Comparison of ENCODE assay signal across 10 cellular contexts in the genomic region with DNA sequence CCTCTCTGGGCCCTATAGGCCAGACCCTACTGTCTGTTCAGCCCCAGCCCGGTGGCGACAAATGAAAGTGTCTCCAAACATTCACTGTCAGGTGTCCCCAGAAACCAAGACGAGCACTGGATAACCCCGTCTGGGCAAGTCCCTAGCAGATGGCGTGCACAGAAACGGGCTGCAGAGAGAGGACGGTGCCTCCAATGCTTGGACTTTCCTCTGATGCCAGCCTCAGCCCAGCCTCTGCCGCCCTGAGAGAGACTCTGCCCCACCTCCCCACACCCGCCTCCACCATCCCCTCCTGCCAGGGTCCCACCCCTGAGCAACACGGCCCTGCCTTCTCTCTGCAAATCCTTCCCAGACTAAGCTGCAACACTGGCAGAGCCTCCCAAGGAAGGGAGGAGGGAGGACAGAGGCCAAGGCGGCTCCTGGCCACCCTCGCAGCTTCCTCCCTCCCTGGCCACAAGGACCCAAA. TPM values are rescaled to one million over a fixed set of nuclear protein-coding genes. Genes with fewer than 3 reads are reported as not detected.
DNase-seq lines count a peak whose midpoint lies in the region; ATAC-seq and FAIRE-seq lines count a peak whose summit lies in the region.
"Had no signal": no experiment of that assay in that cellular context is flagged by ENCODE, and none has a peak within 500 bp of the region (broad histone marks: within the 10 kb centered on the region; RNA-seq: fewer than 3 reads in every experiment).

No MANE protein-coding gene starts in this region.

- no peak overlapping the region for H2BK12ac ChIP-seq in mesenchymal stem cell (ENCODE audit: low read length in 2 of 2)

- H3K36me3 Mint-ChIP-seq in activated T-helper 17 cell treated with anti-CD3 and anti-CD28 coated beads, Interleukin-2, amount 50 U/mL, for 72 hours (ENCODE audit: low read depth) = no peaks in the 10 kb centered on the region

- H3K27ac Mint-ChIP-seq in activated T-helper 17 cell treated with anti-CD3 and anti-CD28 coated beads, Interleukin-2, amount 50 U/mL, for 72 hours = peak overlapping the region; percentile 93
- H3K27ac Mint-ChIP-seq: GM23338 had no signal

- no peak overlapping the region for H2BK120ac ChIP-seq in mesenchymal stem cell (ENCODE audit: low read depth, low read length)

- no peaks in the 10 kb centered on the region for H3K36me3 ChIP-seq in mesenchymal stem cell (ENCODE audit: control insufficient read depth in 1 of 2, insufficient read depth in 2 of 2, low read depth in 1 of 2, low read length in 2 of 2)
- H3K36me3 ChIP-seq: SJSA1 had no signal

- no peak for ATAC-seq in activated T-helper 17 cell treated with anti-CD3 and anti-CD28 coated beads, Interleukin-2, amount 50 U/mL, for 72 hours (replicated peaks)
- ATAC-seq in HG02763 (IDR thresholded peaks at IDR 0.05; ENCODE audit: unreplicated experiment) (no peak), HG03135 (IDR thresholded peaks at IDR 0.05; ENCODE audit: unreplicated experiment) (no peak)
- ATAC-seq: GM23338 had no signal

- H3K9me3 Mint-ChIP-seq in activated T-helper 17 cell treated with anti-CD3 and anti-CD28 coated beads, Interleukin-2, amount 50 U/mL, for 72 hours = no peaks in the 10 kb centered on the region
- H3K9me3 Mint-ChIP-seq: GM23338 had no signal

- no peaks in the 10 kb centered on the region for H3K9me3 ChIP-seq in mesenchymal stem cell (ENCODE audit: control insufficient read depth, low read length)
- H3K9me3 ChIP-seq: SJSA1 had no signal

- H3K23ac ChIP-seq in mesenchymal stem cell (ENCODE audit: low read length in 2 of 2) = no peak overlapping the region

- H3K4me3 Mint-ChIP-seq in activated T-helper 17 cell treated with anti-CD3 and anti-CD28 coated beads, Interleukin-2, amount 50 U/mL, for 72 hours = peak overlapping the region; percentile 81
- H3K4me3 Mint-ChIP-seq: GM23338 had no signal

- peaks cover 0 to 27% of the 10 kb centered on the region in 2 experiments for H3K27me3 ChIP-seq in mesenchymal stem cell (ENCODE audit: control insufficient read depth in 1 of 2, insufficient read depth in 1 of 2, low read length in 2 of 2)
- H3K27me3 ChIP-seq: SJSA1 had no signal

- WGBS in mesenchymal stem cell = 68% methylated on average over 12 of the region's 12 CpGs

- H3K79me1 ChIP-seq in mesenchymal stem cell (replicated peaks; ENCODE audit: low read length, poor library complexity, severe bottlenecking) = no peaks in the 10 kb centered on the region

- H4K8ac ChIP-seq in mesenchymal stem cell (ENCODE audit: low read length) = no peak overlapping the region

- no peaks in the 10 kb centered on the region for H3K27me3 Mint-ChIP-seq in activated T-helper 17 cell treated with anti-CD3 and anti-CD28 coated beads, Interleukin-2, amount 50 U/mL, for 72 hours

- peak overlapping the region; percentile 54 for H2AK5ac ChIP-seq in mesenchymal stem cell (ENCODE audit: low read length, severe bottlenecking)

- no peak overlapping the region for H3K4me2 ChIP-seq in mesenchymal stem cell (ENCODE audit: low read length, poor library complexity, severe bottlenecking)
- H3K4me2 ChIP-seq: GM23338 had no signal

- H3K4me1 Mint-ChIP-seq in activated T-helper 17 cell treated with anti-CD3 and anti-CD28 coated beads, Interleukin-2, amount 50 U/mL, for 72 hours = peaks cover 19% of the 10 kb centered on the region

- H2AFZ ChIP-seq in mesenchymal stem cell (ENCODE audit: low read depth, low read length) = no peak overlapping the region
- H2AFZ ChIP-seq: GM23338 had no signal

- H2BK15ac ChIP-seq in mesenchymal stem cell (ENCODE audit: low read depth, poor library complexity, severe bottlenecking) = no peak overlapping the region

- peak; percentile 82 for FAIRE-seq in GM19239 (lab: Jason Lieb, UNC)

- no peak overlapping the region for H3K14ac ChIP-seq in mesenchymal stem cell (ENCODE audit: low read length in 2 of 2)

- H3K18ac ChIP-seq in mesenchymal stem cell (ENCODE audit: low read depth in 1 of 2, low read length in 2 of 2) = no peak overlapping the region

- no peak overlapping the region for H3K4me3 ChIP-seq in mesenchymal stem cell (ENCODE audit: insufficient read depth in 1 of 2, low read depth in 1 of 2, low read length in 2 of 2)
- H3K4me3 ChIP-seq: GM23338, SJSA1 had no signal

- H2BK5ac ChIP-seq in mesenchymal stem cell (ENCODE audit: low read depth, low read length, poor library complexity, severe bottlenecking) = no peak overlapping the region

- H3K4ac ChIP-seq in mesenchymal stem cell (ENCODE audit: low read depth in 1 of 2, low read length in 2 of 2) = no peak overlapping the region

- DNase-seq in CD1c-positive myeloid dendritic cell (ENCODE audit: extremely low spot score) (peak; percentile 28), GM19239 (ENCODE audit: insufficient read length, low spot score) (no peak), mesenchymal stem cell (no peak), NCI-H187 (lab: John Stamatoyannopoulos, UW) (no peak)
- DNase-seq in activated CD4-positive, CD25-positive, alpha-beta regulatory T cell (lab: John Stamatoyannopoulos, UW) = no peak

- no peak overlapping the region for H3K27ac ChIP-seq in mesenchymal stem cell (ENCODE audit: low read length, poor library complexity, severe bottlenecking)
- H3K27ac ChIP-seq: SJSA1 had no signal

- peaks cover 76% of the 10 kb centered on the region for H3K4me1 ChIP-seq in mesenchymal stem cell (ENCODE audit: control insufficient read depth, insufficient read depth, low read depth, low read length)

- no peak overlapping the region for H3K9ac ChIP-seq in mesenchymal stem cell (ENCODE audit: low read length)

- H4K91ac ChIP-seq in mesenchymal stem cell (ENCODE audit: low read length) = no peak overlapping the region

RNA-seq across cellular contexts. Expression of gene LFNG, which starts 7.4 kb away (rescaled TPM):
- 10 to 100 TPM; 42.6 to 48.8 TPM for total RNA-seq in activated T-helper 17 cell treated with anti-CD3 and anti-CD28 coated beads, Interleukin-2, amount 50 U/mL, for 72 hours
- 0.22 TPM for polyA plus RNA-seq in mesenchymal stem cell (2013, experiment 1 of 2)
- 0.21 TPM for polyA plus RNA-seq in mesenchymal stem cell (2013, experiment 2 of 2)

RNA-seq across cellular contexts. Expression of gene GRIFIN, which starts 36.0 kb away (rescaled TPM):
- not detected for total RNA-seq in activated T-helper 17 cell treated with anti-CD3 and anti-CD28 coated beads, Interleukin-2, amount 50 U/mL, for 72 hours
- not detected for polyA plus RNA-seq in mesenchymal stem cell (2013, experiment 1 of 2)
- polyA plus RNA-seq in mesenchymal stem cell (2013, experiment 2 of 2) = not detected
- total RNA-seq: GM23338, SJSA1 had no signal
- polyA plus RNA-seq: GM23338 had no signal

RNA-seq across cellular contexts. Expression of gene BRAT1, which starts 43.1 kb away (rescaled TPM):
- 10 to 100 TPM; 34.0 to 42.8 TPM for total RNA-seq in activated T-helper 17 cell treated with anti-CD3 and anti-CD28 coated beads, Interleukin-2, amount 50 U/mL, for 72 hours
- polyA plus RNA-seq in mesenchymal stem cell (2013, experiment 1 of 2) = 10.5 TPM
- polyA plus RNA-seq in mesenchymal stem cell (2013, experiment 2 of 2) = 10.6 TPM

RNA-seq across cellular contexts. Expression of gene IQCE, which starts 46.6 kb away (rescaled TPM):
- 10 to 100 TPM; 11.2 to 15.3 TPM for total RNA-seq in activated T-helper 17 cell treated with anti-CD3 and anti-CD28 coated beads, Interleukin-2, amount 50 U/mL, for 72 hours
- polyA plus RNA-seq in mesenchymal stem cell (2013, experiment 1 of 2) = 10.2 TPM
- 10.0 TPM for polyA plus RNA-seq in mesenchymal stem cell (2013, experiment 2 of 2)
